In the genomic region with DNA sequence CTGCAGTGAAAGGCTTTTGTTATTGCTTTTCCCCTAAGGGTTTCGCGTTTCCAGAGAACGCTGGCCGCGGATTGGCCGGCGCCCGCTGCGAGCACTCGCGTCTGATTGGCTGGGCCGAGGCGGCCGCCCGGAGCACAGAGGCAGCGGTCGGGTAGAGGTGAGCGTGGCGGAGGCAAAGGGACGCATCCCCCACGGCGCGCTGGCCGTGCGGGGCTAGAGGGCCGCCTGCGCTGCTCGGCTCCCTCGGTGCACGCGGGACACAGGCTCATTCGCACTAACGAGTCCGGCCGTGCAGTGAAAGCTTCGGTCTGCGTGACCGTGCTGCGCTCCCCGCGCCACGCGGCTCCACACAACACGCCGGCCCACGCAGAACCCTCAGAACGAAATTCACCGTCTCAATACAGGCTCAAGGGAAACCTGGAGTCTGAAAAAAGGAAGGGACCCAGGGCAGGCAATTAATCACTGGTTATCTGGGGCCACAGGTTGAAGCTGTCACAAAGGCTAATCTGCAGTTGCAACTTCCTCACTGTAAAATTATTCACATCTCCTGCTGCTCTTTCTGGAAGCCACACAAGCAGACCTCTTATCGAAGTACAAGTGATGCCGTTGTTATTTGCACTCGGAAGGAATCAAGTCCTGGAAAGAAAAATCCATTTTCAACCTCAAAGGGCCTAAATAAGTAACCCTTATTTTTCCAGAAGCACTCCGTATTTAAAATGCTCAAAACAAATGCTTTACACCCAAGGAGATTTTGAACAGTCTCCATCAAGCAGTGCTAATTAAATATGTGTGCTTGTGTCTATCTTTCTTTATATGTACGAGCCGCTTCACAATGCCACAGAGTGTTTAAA, we compare ENCODE assay signal across 7 cellular contexts.
DNase-seq lines count a peak whose midpoint lies in the region; ATAC-seq and TF ChIP-seq lines count a peak whose summit lies in the region.

No MANE protein-coding gene starts in this region.

- TF ChIP-seq CTCF in GM06990 (IDR thresholded peaks at IDR 0.05; ENCODE audit: insufficient read depth, low read length, poor library complexity, severe bottlenecking) (no peak), GM23338 (conservative IDR thresholded peaks at IDR 0.05; ENCODE audit: low read depth in 2 of 2) (no peak), right lobe of liver (IDR thresholded peaks at IDR 0.05) (no peak)

- 0 out of 2 replicates have a peak overlapping the region, but pooled peaks have one; percentile 6 for H3K27ac Mint-ChIP-seq in GM23338

- peak overlapping the region; percentile 79 for H3K4me2 ChIP-seq in GM23338

- H3K27ac ChIP-seq in GM23338 (ENCODE audit: low read depth) (peak overlapping the region; percentile 86; the same call in 1 of the 2 replicates), duodenal mucosa (ENCODE audit: low read depth, low read length) (peak overlapping the region; percentile 82), right lobe of liver (peak overlapping the region; percentile 24 to 67 (median 49))

- H3K4me3 ChIP-seq in GM06990 (replicated peaks; ENCODE audit: low read depth, low read length), result peak overlapping the region; percentile 69
- peak overlapping the region; percentile 49 for H3K4me3 ChIP-seq in GM23338
- H3K4me3 ChIP-seq in duodenal mucosa (ENCODE audit: low read depth in 1 of 2, low read length in 2 of 2), result peak overlapping the region; percentile 67 to 78
- peak overlapping the region; percentile 55 to 65 (median 59) for H3K4me3 ChIP-seq in right lobe of liver

- peak; percentile 98 for ATAC-seq in GM23338
- peak; percentile 74 to 94 (median 90) for ATAC-seq in right lobe of liver

- peaks cover 3% of the 10 kb centered on the region for H3K36me3 ChIP-seq in GM06990 (ENCODE audit: control insufficient read depth, insufficient read depth, low read length)
- 0 out of 2 replicates have a peak, but pooled peaks cover 3% of the 10 kb centered on the region for H3K36me3 ChIP-seq in GM23338 (ENCODE audit: insufficient read depth)
- H3K36me3 ChIP-seq in duodenal mucosa (ENCODE audit: control insufficient read depth in 1 of 2, insufficient read depth in 2 of 2, low read length in 2 of 2), result peaks cover 5 to 17% of the 10 kb centered on the region in 2 donors
- no peaks in the 10 kb centered on the region for H3K36me3 ChIP-seq in right lobe of liver

- peak; percentile 74 for TF ChIP-seq POLR2A in right lobe of liver (IDR thresholded peaks at IDR 0.05)

- no peaks in the 10 kb centered on the region for H3K9me2 ChIP-seq in GM23338 (ENCODE audit: insufficient read depth)

- peak overlapping the region; percentile 63 for H3K4me3 Mint-ChIP-seq in GM23338

- peaks cover 27% of the 10 kb centered on the region for H3K36me3 Mint-ChIP-seq in GM23338 (ENCODE audit: low read depth)

- H4K20me1 ChIP-seq in GM23338 (replicated peaks; ENCODE audit: insufficient read depth), result no peaks in the 10 kb centered on the region

- peak; percentile 77 for DNase-seq in GM06990 (ENCODE audit: extremely low read depth, insufficient read length)
- peak; percentile 87 for DNase-seq in GM23338 (ENCODE audit: low spot score)
- DNase-seq in NCI-H1092 (lab: John Stamatoyannopoulos, UW), result peak; percentile 27
- DNase-seq in SW480 (ENCODE audit: low spot score), result peak; percentile 86
- DNase-seq in right lobe of liver, result peak; percentile 81 to 84 (median 83)
- DNase-seq in stimulated activated CD8-positive, alpha-beta memory T cell treated with anti-CD3 and anti-CD28 coated beads, Interleukin-4, amount 100 ng/mL, for 48 hours, result peak; percentile 48

- 13% methylated on average over 12 of the region's 54 CpGs for WGBS in right lobe of liver (ENCODE audit: insufficient coverage, low coverage, low lambda C conversion rate, missing lambda C conversion rate)

- H3K9me3 ChIP-seq in duodenal mucosa (ENCODE audit: control insufficient read depth in 1 of 2, low read length in 2 of 2), result no peaks in the 10 kb centered on the region
- H3K9me3 ChIP-seq in right lobe of liver, result no peaks in the 10 kb centered on the region

- H3K27me3 Mint-ChIP-seq in GM23338 (ENCODE audit: insufficient read depth, low read depth, poor library complexity), result peaks cover 9% of the 10 kb centered on the region

- intact Hi-C loops in right lobe of liver (cut with DNase I), result no loop called here

- no peak overlapping the region for H2AFZ ChIP-seq in GM23338

- H3K27me3 ChIP-seq in GM06990 (replicated peaks; ENCODE audit: control insufficient read depth, insufficient read depth, low read length), result no peaks in the 10 kb centered on the region
- no peaks in the 10 kb centered on the region for H3K27me3 ChIP-seq in GM23338 (ENCODE audit: insufficient read depth)
- H3K27me3 ChIP-seq in duodenal mucosa (ENCODE audit: control insufficient read depth in 1 of 2, insufficient read depth in 2 of 2, low read length in 2 of 2), result no peaks in the 10 kb centered on the region
- H3K27me3 ChIP-seq in right lobe of liver, result no peaks in the 10 kb centered on the region

- peaks cover 51% of the 10 kb centered on the region for H3K4me1 Mint-ChIP-seq in GM23338

- H3K79me2 ChIP-seq in GM23338 (replicated peaks; ENCODE audit: insufficient read depth), result peaks cover 70% of the 10 kb centered on the region

- H3K9me3 Mint-ChIP-seq in GM23338, result no peaks in the 10 kb centered on the region

- H3K4me1 ChIP-seq in GM23338 (ENCODE audit: insufficient read depth) (peaks cover 44% of the 10 kb centered on the region), duodenal mucosa (ENCODE audit: control insufficient read depth in 1 of 2, insufficient read depth in 2 of 2, low read length in 2 of 2) (peaks cover 75 to 83% of the 10 kb centered on the region in 2 donors), right lobe of liver (peaks cover 0 to 17% (median 2%) of the 10 kb centered on the region in 4 donors)

- H3K9ac ChIP-seq in duodenal mucosa (ENCODE audit: low read depth in 1 of 2, low read length in 2 of 2), result peak overlapping the region; percentile 40 to 67

- no peaks in the 10 kb centered on the region for H3F3A ChIP-seq in GM23338 (replicated peaks; ENCODE audit: low read depth)

TF ChIP-seq in GM23338, 12 proteins besides CTCF, POLR2A, EP300 and RAD21:
- 0 out of 2 replicates have a peak, but pooled peaks have one; percentile 7 for TF ChIP-seq CREB1 (CRISPR knock-in tag; IDR thresholded peaks at IDR 0.05; ENCODE audit: low read depth)
- TF ChIP-seq NANOG (IDR thresholded peaks at IDR 0.05; ENCODE audit: borderline replicate concordance), result no peak
- TF ChIP-seq JUNB (IDR thresholded peaks at IDR 0.05; ENCODE audit: unreplicated experiment), result no peak
- no peak for TF ChIP-seq ZNF331 (CRISPR knock-in tag; IDR thresholded peaks at IDR 0.05; ENCODE audit: low read depth)
- TF ChIP-seq EZH2 (IDR thresholded peaks at IDR 0.05; ENCODE audit: low read depth, unreplicated experiment), result no peak
- TF ChIP-seq EZH2phosphoT487 (IDR thresholded peaks at IDR 0.05; ENCODE audit: unreplicated experiment), result no peak
- peak; percentile 82 for TF ChIP-seq POLR2AphosphoS5 (IDR thresholded peaks at IDR 0.05; ENCODE audit: low read depth)

Comparison
In these comparisons a context has a peak if more than half of its experiments do, and no peak if none do; other contexts are left out.
1. Peak in every context shown above with its lines: DNase-seq, ATAC-seq, H3K4me3 ChIP-seq and H3K27ac ChIP-seq.
2. DNase-seq: peak in every context shown above with its lines; median percentile 87 in GM23338; 86 in SW480; 83 in right lobe of liver; 77 in GM06990; 48 in stimulated activated CD8-positive, alpha-beta memory T cell treated with anti-CD3 and anti-CD28 coated beads, Interleukin-4, amount 100 ng/mL, for 48 hours; 27 in NCI-H1092.